In genomic region chr1:42692941-42693340, GRCh38 we compare ENCODE assay signal across 17 cellular contexts. TPM values are rescaled to one million over a fixed set of nuclear protein-coding genes. Genes with fewer than 3 reads are reported as not detected.
A peak's percentile ranks its signal among the peaks of the same experiment; 100 is the strongest.
DNase-seq lines count a peak whose midpoint lies in the region; ATAC-seq, FAIRE-seq and TF ChIP-seq lines count a peak whose summit lies in the region.
"Had no signal": no experiment of that assay in that cellular context is flagged by ENCODE, and none has a peak within 500 bp of the region (broad histone marks: within the 10 kb centered on the region; RNA-seq: fewer than 3 reads in every experiment).

No MANE protein-coding gene starts in this region.

- POLR2A ChIA-PET in activated CD8-positive, alpha-beta T cell treated with anti-CD3 and anti-CD28 coated beads for 36 hours (lab: Charles Lee), result interaction anchor here (0.8 to 5.3 kb wide), 3 partner anchors 10 to 74 kb away, joined by 4 to 54 read pairs (median 4); partner anchors contain the start of genes P3H1 and YBX1

- H3K4me3 ChIP-seq in kidney (ENCODE audit: low read length in 2 of 2) (peak overlapping the region in 1 of 2 donors; percentile 8), brain microvascular endothelial cell (ENCODE audit: low read depth, low read length) (no peak overlapping the region)
- H3K4me3 ChIP-seq: uterus had no signal

- H3K27ac ChIP-seq in kidney (ENCODE audit: low read depth in 2 of 2, low read length in 2 of 2), result peak overlapping the region; percentile 22 to 77
- no peak overlapping the region for H3K27ac ChIP-seq in brain microvascular endothelial cell
- H3K27ac ChIP-seq: uterus had no signal

- no peaks in the 10 kb centered on the region for H3K9me3 Mint-ChIP-seq in activated T-cell treated with anti-CD3 and anti-CD28 coated beads, Interleukin-2, amount 50 U/mL, for 24 hours
- H3K9me3 Mint-ChIP-seq in activated CD8-positive, alpha-beta T cell treated with anti-CD3 and anti-CD28 coated beads for 36 hours, result no peaks in the 10 kb centered on the region
- no peaks in the 10 kb centered on the region for H3K9me3 Mint-ChIP-seq in stimulated activated effector memory CD8-positive, alpha-beta T cell treated with anti-CD3 and anti-CD28 coated beads, Interleukin-12 subunit alpha, Interleukin-12 subunit beta, amount 100 ng/mL, for 72 hours
- H3K9me3 Mint-ChIP-seq: T-helper 2 cell treated with Interferon-gamma antibody and Interleukin-4, amounts not matched to agents 5 μg/mL and 100 μg/mL, for 36 hours had no signal

- no peak for DNase-seq in activated T-cell treated with anti-CD3 and anti-CD28 coated beads, Interleukin-2, amount 50 U/mL, for 24 hours
- DNase-seq in activated T-cell treated with anti-CD3 and anti-CD28 coated beads, Interleukin-2, amount 50 U/mL, for 48 hours, result no peak
- DNase-seq in activated CD8-positive, alpha-beta T cell treated with anti-CD3 and anti-CD28 coated beads for 36 hours, result no peak
- DNase-seq in kidney (no peak), brain microvascular endothelial cell (no peak), NAMALWA (ENCODE audit: low spot score) (no peak), islet precursor cell (no peak)
- no peak for DNase-seq in stimulated activated effector memory CD8-positive, alpha-beta T cell treated with anti-CD3 and anti-CD28 coated beads, Interleukin-12 subunit alpha, Interleukin-12 subunit beta, amount 100 ng/mL, for 72 hours (ENCODE audit: low spot score in 2 of 2)
- DNase-seq: aorta; effector memory CD4-positive, alpha-beta T cell; kidney glomerular epithelial cell; NCI-H1092 treated with DMSO at 0.1 percent for 48 hours; NCI-H446 treated with DMSO at 0.1 percent for 48 hours; uterus had no signal

- H3K36me3 Mint-ChIP-seq in activated T-cell treated with anti-CD3 and anti-CD28 coated beads, Interleukin-2, amount 50 U/mL, for 24 hours (ENCODE audit: low read depth), result peaks cover 100% of the 10 kb centered on the region
- H3K36me3 Mint-ChIP-seq in activated CD8-positive, alpha-beta T cell treated with anti-CD3 and anti-CD28 coated beads for 36 hours (ENCODE audit: low read depth), result peaks cover 74% of the 10 kb centered on the region
- peaks cover 100% of the 10 kb centered on the region for H3K36me3 Mint-ChIP-seq in stimulated activated effector memory CD8-positive, alpha-beta T cell treated with anti-CD3 and anti-CD28 coated beads, Interleukin-12 subunit alpha, Interleukin-12 subunit beta, amount 100 ng/mL, for 72 hours

- peaks cover 17 to 31% of the 10 kb centered on the region in 2 donors for H3K4me1 ChIP-seq in kidney (ENCODE audit: control insufficient read depth in 1 of 2, insufficient read depth in 1 of 2, low read depth in 1 of 2, low read length in 2 of 2)

- CTCF ChIA-PET in activated CD8-positive, alpha-beta T cell treated with anti-CD3 and anti-CD28 coated beads for 36 hours (lab: Charles Lee), result interaction anchor here (1.1 to 3.3 kb wide), 3 partner anchors 9 to 52 kb away, joined by 3 to 17 read pairs (median 4); partner anchors contain the start of gene YBX1

- no peaks in the 10 kb centered on the region for H3K27me3 Mint-ChIP-seq in activated T-cell treated with anti-CD3 and anti-CD28 coated beads, Interleukin-2, amount 50 U/mL, for 24 hours
- no peaks in the 10 kb centered on the region for H3K27me3 Mint-ChIP-seq in activated CD8-positive, alpha-beta T cell treated with anti-CD3 and anti-CD28 coated beads for 36 hours

- H3K9me3 ChIP-seq in kidney (ENCODE audit: control insufficient read depth in 1 of 2, low read length in 2 of 2), result no peaks in the 10 kb centered on the region
- H3K9me3 ChIP-seq: uterus had no signal

- no peaks in the 10 kb centered on the region for H3K27me3 ChIP-seq in brain microvascular endothelial cell (replicated peaks)
- H3K27me3 ChIP-seq: uterus had no signal

- FAIRE-seq in kidney (lab: Jason Lieb, UNC), result no peak

- no peak overlapping the region for H3K4me3 Mint-ChIP-seq in activated T-cell treated with anti-CD3 and anti-CD28 coated beads, Interleukin-2, amount 50 U/mL, for 24 hours
- H3K4me3 Mint-ChIP-seq in activated CD8-positive, alpha-beta T cell treated with anti-CD3 and anti-CD28 coated beads for 36 hours, result no peak overlapping the region
- H3K4me3 Mint-ChIP-seq in stimulated activated effector memory CD8-positive, alpha-beta T cell treated with anti-CD3 and anti-CD28 coated beads, Interleukin-12 subunit alpha, Interleukin-12 subunit beta, amount 100 ng/mL, for 72 hours, result no peak overlapping the region
- H3K4me3 Mint-ChIP-seq: T-helper 2 cell treated with Interferon-gamma antibody and Interleukin-4, amounts not matched to agents 5 μg/mL and 100 μg/mL, for 36 hours had no signal

- no peak for ATAC-seq in activated CD8-positive, alpha-beta T cell treated with anti-CD3 and anti-CD28 coated beads for 36 hours
- ATAC-seq in stimulated activated effector memory CD8-positive, alpha-beta T cell treated with anti-CD3 and anti-CD28 coated beads, Interleukin-12 subunit alpha, Interleukin-12 subunit beta, amount 100 ng/mL, for 72 hours, result no peak

- no peak for TF ChIP-seq CTCF in activated CD8-positive, alpha-beta T cell treated with anti-CD3 and anti-CD28 coated beads for 36 hours (IDR thresholded peaks at IDR 0.05)
- TF ChIP-seq CTCF in kidney (IDR thresholded peaks at IDR 0.05; ENCODE audit: borderline replicate concordance, extremely low read depth, insufficient read depth), result no peak
- no peak for TF ChIP-seq CTCF in brain microvascular endothelial cell (IDR thresholded peaks at IDR 0.05; ENCODE audit: low read depth, low read length, missing control alignments)

- intact Hi-C loops in activated CD8-positive, alpha-beta T cell treated with anti-CD3 and anti-CD28 coated beads for 36 hours (cut with micrococcal nuclease), result no loop called here
- intact Hi-C loops in kidney (cut with DNase I), result no loop called here

- no peak overlapping the region for H3K9ac ChIP-seq in kidney (ENCODE audit: low read length in 2 of 2)

- in situ Hi-C loops in brain microvascular endothelial cell (cut with HindIII; ENCODE audit: low pct_ligation_motif_present, low sequenced_read_pairs), result no loop called here

- peak overlapping the region; percentile 70 for H3K27ac Mint-ChIP-seq in activated T-cell treated with anti-CD3 and anti-CD28 coated beads, Interleukin-2, amount 50 U/mL, for 24 hours
- peak overlapping the region; percentile 27 for H3K27ac Mint-ChIP-seq in activated CD8-positive, alpha-beta T cell treated with anti-CD3 and anti-CD28 coated beads for 36 hours
- H3K27ac Mint-ChIP-seq in stimulated activated effector memory CD8-positive, alpha-beta T cell treated with anti-CD3 and anti-CD28 coated beads, Interleukin-12 subunit alpha, Interleukin-12 subunit beta, amount 100 ng/mL, for 72 hours, result peak overlapping the region; percentile 61
- H3K27ac Mint-ChIP-seq: T-helper 2 cell treated with Interferon-gamma antibody and Interleukin-4, amounts not matched to agents 5 μg/mL and 100 μg/mL, for 36 hours had no signal

- H3K4me1 Mint-ChIP-seq in activated T-cell treated with anti-CD3 and anti-CD28 coated beads, Interleukin-2, amount 50 U/mL, for 24 hours (ENCODE audit: low read depth), result peaks cover 81% of the 10 kb centered on the region
- peaks cover 72% of the 10 kb centered on the region for H3K4me1 Mint-ChIP-seq in activated CD8-positive, alpha-beta T cell treated with anti-CD3 and anti-CD28 coated beads for 36 hours (ENCODE audit: low read depth)
- H3K4me1 Mint-ChIP-seq in stimulated activated effector memory CD8-positive, alpha-beta T cell treated with anti-CD3 and anti-CD28 coated beads, Interleukin-12 subunit alpha, Interleukin-12 subunit beta, amount 100 ng/mL, for 72 hours, result peaks cover 62% of the 10 kb centered on the region

- H3K36me3 ChIP-seq in kidney (ENCODE audit: control insufficient read depth in 1 of 2, insufficient read depth in 2 of 2, low read length in 2 of 2), result peaks cover 11 to 12% of the 10 kb centered on the region in 2 donors
- peaks cover 38% of the 10 kb centered on the region for H3K36me3 ChIP-seq in brain microvascular endothelial cell (replicated peaks)
- H3K36me3 ChIP-seq: uterus had no signal

RNA-seq across cellular contexts. Expression of gene YBX1, which starts 10.7 kb away (rescaled TPM):
- total RNA-seq in activated CD8-positive, alpha-beta T cell treated with anti-CD3 and anti-CD28 coated beads for 36 hours, result 1,000 to 10,000 TPM; 1,417 to 1,447 TPM
- total RNA-seq in kidney, result 395 TPM
- 418 TPM for polyA plus RNA-seq in kidney (ENCODE audit: insufficient read depth, low read depth, low replicate concordance)

RNA-seq across cellular contexts. Expression of gene PPIH, which starts 34.7 kb away (rescaled TPM):
- total RNA-seq in activated CD8-positive, alpha-beta T cell treated with anti-CD3 and anti-CD28 coated beads for 36 hours, result 100 to 1,000 TPM; 105 TPM
- total RNA-seq in kidney, result 25.6 TPM
- polyA plus RNA-seq in kidney (ENCODE audit: insufficient read depth, low read depth, low replicate concordance), result 40.7 TPM

RNA-seq across cellular contexts. Expression of gene CLDN19, which starts 47.1 kb away (rescaled TPM):
- not detected for total RNA-seq in activated CD8-positive, alpha-beta T cell treated with anti-CD3 and anti-CD28 coated beads for 36 hours
- total RNA-seq in kidney, result 23.2 TPM
- 42.5 TPM for polyA plus RNA-seq in kidney (ENCODE audit: insufficient read depth, low read depth, low replicate concordance)
- total RNA-seq: A673, RPMI7951 had no signal
- polyA plus RNA-seq: aorta had no signal

Comparison
In these comparisons a context has a peak if more than half of its experiments do, and no peak if none do; other contexts are left out.
1. RNA of gene CLDN19, which starts 47.1 kb away (total RNA-seq): 23.2 TPM in kidney (single experiment); not detected in activated CD8-positive, alpha-beta T cell treated with anti-CD3 and anti-CD28 coated beads for 36 hours; every median in the first group is over 10 times any median in the second.
2. Peak in every context shown above with its lines, with median percentiles within 50 percentile points of each other: H3K27ac Mint-ChIP-seq.